In genomic region chr3:178297204-178297603, GRCh38 we compare ENCODE assay signal across 31 cellular contexts.
DNase-seq lines count a peak whose midpoint lies in the region; ATAC-seq and TF ChIP-seq lines count a peak whose summit lies in the region.
"Had no signal": no experiment of that assay in that cellular context is flagged by ENCODE, and none has a peak within 500 bp of the region (broad histone marks: within the 10 kb centered on the region; RNA-seq: fewer than 3 reads in every experiment).

No MANE protein-coding gene starts in this region.

- no peaks in the 10 kb centered on the region for H3K27me3 ChIP-seq in osteoblast (ENCODE audit: insufficient read depth, low read length)
- H3K27me3 ChIP-seq: foreskin keratinocyte, ovary, spleen, thyroid gland, uterus had no signal

- H3K4me2 ChIP-seq in osteoblast (ENCODE audit: insufficient read depth, low read length) = no peak overlapping the region

- no peaks in the 10 kb centered on the region for H3K9me3 ChIP-seq in osteoblast (ENCODE audit: low read depth, low read length)
- H3K9me3 ChIP-seq: mucosa of descending colon, ovary, spleen, thyroid gland, uterus had no signal

- no peak overlapping the region for H3K4me3 ChIP-seq in AG09309 (ENCODE audit: control insufficient read depth, low read depth, low read length)
- no peak overlapping the region for H3K4me3 ChIP-seq in cardiac fibroblast (replicated peaks in 1 of 2; ENCODE audit: low read depth in 2 of 2, low read length in 2 of 2)
- no peak overlapping the region for H3K4me3 ChIP-seq in foreskin fibroblast (ENCODE audit: low read depth in 1 of 2, low read length in 2 of 2)
- no peak overlapping the region for H3K4me3 ChIP-seq in osteoblast (ENCODE audit: insufficient read depth, low read length)
- H3K4me3 ChIP-seq: mucosa of descending colon, ovary, spleen, thyroid gland, uterus had no signal

- DNase-seq in AG09309 (ENCODE audit: low read depth) (peak; percentile 37), cardiac fibroblast (ENCODE audit: low read depth in 2 of 2) (peak; percentile 59 to 65), foreskin fibroblast (peak; percentile 61 to 79), osteoblast (ENCODE audit: insufficient read length, low spot score, missing footprints) (no peak)
- DNase-seq in activated CD4-positive, CD25-positive, alpha-beta regulatory T cell treated with anti-CD3 and anti-CD28 coated beads, Interleukin-2, amount 50 U/mL, for 72 hours = no peak
- DNase-seq: activated CD4-positive, alpha-beta memory T cell treated with anti-CD3 and anti-CD28 coated beads, Interleukin-2, amount 10 ng/mL, durations not matched to agents 7 days and 5 days; activated CD8-positive, alpha-beta memory T cell treated with anti-CD3 and anti-CD28 coated beads, Interleukin-2, amount 50 U/mL, for 48 hours; activated naive CD4-positive, alpha-beta T cell treated with anti-CD3 and anti-CD28 coated beads, Interleukin-2, amount 50 U/mL, for 16 hours; CD8-positive, alpha-beta T cell; foreskin keratinocyte; H9; Kasumi-1; mucosa of descending colon; MV-4-11; natural killer cell; NCI-H1436 treated with DMSO at 0.1 percent for 48 hours; NCI-H226; NCI-H526 treated with DMSO at 0.1 percent for 48 hours; NK-92 treated with Interleukin-12 subunit alpha and Interleukin-12 subunit beta, amount 100 ng/mL, for 24 hours; ovary; PC-3; spleen; stimulated activated CD4-positive, alpha-beta T cell treated with anti-CD3 and anti-CD28 coated beads, Interleukin-2, amount 100 ng/mL, for 24 hours; stimulated activated CD8-positive, alpha-beta memory T cell treated with anti-CD3 and anti-CD28 coated beads, Interleukin-4, amount 100 ng/mL, for 48 hours; T-helper 17 cell; thyroid gland had no signal

- ATAC-seq in GM21526 (IDR thresholded peaks at IDR 0.05; ENCODE audit: low FRiP score, unreplicated experiment) (no peak), GM21423 (IDR thresholded peaks at IDR 0.05; ENCODE audit: unreplicated experiment) (no peak), HG03025 (IDR thresholded peaks at IDR 0.05; ENCODE audit: low FRiP score, unreplicated experiment) (no peak)
- ATAC-seq: activated CD4-positive, CD25-positive, alpha-beta regulatory T cell treated with anti-CD3 and anti-CD28 coated beads, Interleukin-2, amount 50 U/mL, for 24 hours; CD8-positive, alpha-beta T cell; foreskin keratinocyte; mucosa of descending colon; natural killer cell; PC-3; T-helper 17 cell had no signal

- H3K4me1 ChIP-seq in osteoblast (ENCODE audit: insufficient read depth, low read length) = no peaks in the 10 kb centered on the region
- H3K4me1 ChIP-seq: foreskin keratinocyte, spleen, thyroid gland had no signal

- H3K79me2 ChIP-seq in osteoblast (ENCODE audit: insufficient read depth, low read length) = no peaks in the 10 kb centered on the region

- H3K36me3 ChIP-seq in osteoblast (ENCODE audit: insufficient read depth, low read length) = no peaks in the 10 kb centered on the region
- H3K36me3 ChIP-seq: ovary, spleen, thyroid gland, uterus had no signal

- TF ChIP-seq CTCF in AG09309 (IDR thresholded peaks at IDR 0.05; ENCODE audit: control insufficient read depth, insufficient read depth, low read depth, low read length, missing control alignments) (no peak), cardiac fibroblast (IDR thresholded peaks at IDR 0.05; ENCODE audit: low read depth, low read length) (no peak), foreskin fibroblast (IDR thresholded peaks at IDR 0.05; ENCODE audit: low read depth, low read length) (no peak), osteoblast (IDR thresholded peaks at IDR 0.05; ENCODE audit: extremely low read depth, low read depth, low read length) (no peak)

- H4K20me1 ChIP-seq in osteoblast (ENCODE audit: insufficient read depth, low read length) = no peaks in the 10 kb centered on the region

- H2AFZ ChIP-seq in osteoblast (ENCODE audit: low read length) = peak overlapping the region; percentile 15

- no peak overlapping the region for H3K27ac ChIP-seq in osteoblast (ENCODE audit: low read depth, low read length)
- H3K27ac ChIP-seq: foreskin keratinocyte, ovary, spleen, thyroid gland, uterus had no signal

Comparison
In these comparisons a context has a peak if more than half of its experiments do, and no peak if none do; other contexts are left out.
1. DNase-seq: peak in AG09309 (single experiment), cardiac fibroblast (2 of 2) and foreskin fibroblast (2 of 2); none in osteoblast (single experiment) and activated CD4-positive, CD25-positive, alpha-beta regulatory T cell treated with anti-CD3 and anti-CD28 coated beads, Interleukin-2, amount 50 U/mL, for 72 hours (single experiment).